Comparison of ENCODE assay signal across 8 cellular contexts in genomic region chr20:43955244-43956191, GRCh38. TPM values are rescaled to one million over a fixed set of nuclear protein-coding genes. Genes with fewer than 3 reads are reported as not detected.
DNase-seq lines count a peak whose midpoint lies in the region; ATAC-seq lines count a peak whose summit lies in the region.

No MANE protein-coding gene starts in this region.

- H3K4me1 Mint-ChIP-seq in activated T-cell treated with anti-CD3 and anti-CD28 coated beads, Interleukin-2, amount 50 U/mL, for 72 hours (ENCODE audit: low read depth) = peaks cover 75% of the 10 kb centered on the region
- peaks cover 83% of the 10 kb centered on the region for H3K4me1 Mint-ChIP-seq in stimulated activated naive CD8-positive, alpha-beta T cell treated with anti-CD3 and anti-CD28 coated beads, Interleukin-15, Interleukin-2, amounts not matched to agents 100 ng/mL and 50 ng/mL, for 24 hours (ENCODE audit: low read depth)

- peak overlapping the region; percentile 66 to 72 for H3K4me3 Mint-ChIP-seq in activated T-cell treated with anti-CD3 and anti-CD28 coated beads, Interleukin-2, amount 50 U/mL, for 72 hours
- peak overlapping the region; percentile 42 for H3K4me3 Mint-ChIP-seq in stimulated activated naive CD8-positive, alpha-beta T cell treated with anti-CD3 and anti-CD28 coated beads, Interleukin-15, Interleukin-2, amounts not matched to agents 100 ng/mL and 50 ng/mL, for 24 hours

- peaks cover 11 to 16% of the 10 kb centered on the region in 2 donors for H3K9me3 Mint-ChIP-seq in activated T-cell treated with anti-CD3 and anti-CD28 coated beads, Interleukin-2, amount 50 U/mL, for 72 hours
- peaks cover 17% of the 10 kb centered on the region for H3K9me3 Mint-ChIP-seq in stimulated activated naive CD8-positive, alpha-beta T cell treated with anti-CD3 and anti-CD28 coated beads, Interleukin-15, Interleukin-2, amounts not matched to agents 100 ng/mL and 50 ng/mL, for 24 hours

- intact Hi-C loops in left ventricle myocardium superior (cut with micrococcal nuclease) = no loop called here

- peaks cover 63% of the 10 kb centered on the region for H3K27me3 Mint-ChIP-seq in activated T-cell treated with anti-CD3 and anti-CD28 coated beads, Interleukin-2, amount 50 U/mL, for 72 hours (ENCODE audit: low read depth)
- H3K27me3 Mint-ChIP-seq in stimulated activated naive CD8-positive, alpha-beta T cell treated with anti-CD3 and anti-CD28 coated beads, Interleukin-15, Interleukin-2, amounts not matched to agents 100 ng/mL and 50 ng/mL, for 24 hours = peaks cover 35% of the 10 kb centered on the region

- DNase-seq in NK-92 treated with Interleukin-12 subunit alpha and Interleukin-12 subunit beta, amount 100 ng/mL, for 24 hours (lab: John Stamatoyannopoulos, UW) = peak; percentile 79
- no peak for DNase-seq in NK-92 (lab: John Stamatoyannopoulos, UW; ENCODE audit: unreplicated experiment)
- peak; percentile 54 for DNase-seq in NOMO-1 treated with dmso at 0.1 percent for 144 hours (lab: John Stamatoyannopoulos, UW; ENCODE audit: unreplicated experiment)
- peak; percentile 65 to 78 for DNase-seq in activated T-cell treated with anti-CD3 and anti-CD28 coated beads, Interleukin-2, amount 50 U/mL, for 72 hours
- DNase-seq in left ventricle myocardium superior = no peak
- no peak for DNase-seq in iPS-NIHi11 (ENCODE audit: low spot score)

- peaks cover 13 to 22% of the 10 kb centered on the region in 2 donors for H3K36me3 Mint-ChIP-seq in activated T-cell treated with anti-CD3 and anti-CD28 coated beads, Interleukin-2, amount 50 U/mL, for 72 hours (ENCODE audit: insufficient read depth in 2 of 2)
- H3K36me3 Mint-ChIP-seq in stimulated activated naive CD8-positive, alpha-beta T cell treated with anti-CD3 and anti-CD28 coated beads, Interleukin-15, Interleukin-2, amounts not matched to agents 100 ng/mL and 50 ng/mL, for 24 hours (ENCODE audit: low read depth) = peaks cover 17% of the 10 kb centered on the region

- ATAC-seq in HG02884 (IDR thresholded peaks at IDR 0.05; ENCODE audit: unreplicated experiment) (peak; percentile 64), left ventricle myocardium superior (peak; percentile 66)
- peak; percentile 92 to 95 for ATAC-seq in activated T-cell treated with anti-CD3 and anti-CD28 coated beads, Interleukin-2, amount 50 U/mL, for 72 hours (replicated peaks in 1 of 2)

- peak overlapping the region; percentile 35 for H3K27ac Mint-ChIP-seq in activated T-cell treated with anti-CD3 and anti-CD28 coated beads, Interleukin-2, amount 50 U/mL, for 72 hours
- peak overlapping the region; percentile 87 for H3K27ac Mint-ChIP-seq in stimulated activated naive CD8-positive, alpha-beta T cell treated with anti-CD3 and anti-CD28 coated beads, Interleukin-15, Interleukin-2, amounts not matched to agents 100 ng/mL and 50 ng/mL, for 24 hours

RNA-seq across cellular contexts. Expression of gene TOX2, which starts 40.9 kb away (rescaled TPM):
- 10 to 100 TPM; 17.5 to 42.8 TPM for total RNA-seq in activated T-cell treated with anti-CD3 and anti-CD28 coated beads, Interleukin-2, amount 50 U/mL, for 72 hours
- total RNA-seq in left ventricle myocardium superior = 0.47 TPM

Comparison
In these comparisons a context has a peak if more than half of its experiments do, and no peak if none do; other contexts are left out.
1. DNase-seq: peak in NK-92 treated with Interleukin-12 subunit alpha and Interleukin-12 subunit beta, amount 100 ng/mL, for 24 hours (single experiment), NOMO-1 treated with dmso at 0.1 percent for 144 hours (single experiment) and activated T-cell treated with anti-CD3 and anti-CD28 coated beads, Interleukin-2, amount 50 U/mL, for 72 hours (2 of 2); none in NK-92 (single experiment), left ventricle myocardium superior (single experiment) and iPS-NIHi11 (single experiment).
2. RNA of gene TOX2, which starts 40.9 kb away (total RNA-seq): 17.5 to 42.8 TPM in activated T-cell treated with anti-CD3 and anti-CD28 coated beads, Interleukin-2, amount 50 U/mL, for 72 hours; 0.47 TPM in left ventricle myocardium superior (single experiment); every median in the first group is over 10 times any median in the second.
3. Peak in every context shown above with its lines, with median percentiles within 50 percentile points of each other: ATAC-seq.